7 cellular contexts compared by ENCODE assay signal in genomic region chr6:18684343-18684742, GRCh38.
"Had no signal": no experiment of that assay in that cellular context is flagged by ENCODE, and none has a peak within 500 bp of the region (broad histone marks: within the 10 kb centered on the region; RNA-seq: fewer than 3 reads in every experiment).

No MANE protein-coding gene starts in this region.

- FAIRE-seq: GM12878, GM12891, GM12892, GM18507, GM19239 had no signal

- DNase-seq: GDM1, GF-D8 had no signal

- ATAC-seq: GM12878 had no signal

- H3K4me3 ChIP-seq: GM12878 had no signal
